In the genomic region with DNA sequence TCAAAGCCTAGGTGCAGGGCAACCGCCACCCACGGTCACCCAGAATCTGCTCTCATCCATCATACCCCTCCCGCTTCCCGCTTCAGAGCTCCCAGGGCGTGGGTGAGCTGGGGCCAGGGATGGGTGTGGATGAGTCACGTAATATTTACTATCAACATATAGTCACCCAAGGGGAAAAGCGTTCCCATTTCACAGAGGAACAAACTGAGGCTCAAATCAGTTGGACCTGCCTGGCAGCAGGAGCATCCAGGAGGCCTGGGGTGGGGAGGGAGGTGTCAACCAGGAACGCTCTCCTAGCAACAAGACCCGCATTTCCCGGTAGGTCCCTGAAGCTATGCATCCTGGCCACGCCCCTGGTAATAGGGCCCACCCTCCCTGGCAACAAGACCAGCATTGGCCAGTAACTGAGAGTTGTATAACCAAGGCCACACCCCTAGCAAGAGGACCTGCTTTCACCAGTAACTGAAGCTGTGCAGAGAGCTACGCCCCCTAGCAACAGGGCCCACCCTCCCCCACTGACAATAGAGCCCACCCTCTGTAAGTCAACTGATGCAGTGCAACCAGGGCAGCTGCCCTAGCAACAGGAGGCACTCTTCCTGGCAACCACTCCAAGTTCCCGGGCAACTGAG, we compare ENCODE assay signal across 9 cellular contexts. TPM values are rescaled to one million over a fixed set of nuclear protein-coding genes. Genes with fewer than 3 reads are reported as not detected.
DNase-seq lines count a peak whose midpoint lies in the region; FAIRE-seq and TF ChIP-seq lines count a peak whose summit lies in the region.
"Had no signal": no experiment of that assay in that cellular context is flagged by ENCODE, and none has a peak within 500 bp of the region (broad histone marks: within the 10 kb centered on the region; RNA-seq: fewer than 3 reads in every experiment).

No MANE protein-coding gene starts in this region.

- H3K4me1 Mint-ChIP-seq in activated naive CD4-positive, alpha-beta T cell treated with anti-CD3 and anti-CD28 coated beads for 36 hours (ENCODE audit: low read depth), result peaks cover 6% of the 10 kb centered on the region

- FAIRE-seq in RCC 7860 (lab: Jason Lieb, UNC), result no peak

- H3K27ac ChIP-seq in stomach, result no peak overlapping the region
- H3K27ac ChIP-seq: neutrophil had no signal

- DNase-seq in SIG-M5 treated with dmso at 0.1 percent for 504 hours (lab: John Stamatoyannopoulos, UW; ENCODE audit: unreplicated experiment) (peak; percentile 74), SIG-M5 (lab: John Stamatoyannopoulos, UW) (no peak), LHCN-M2 (ENCODE audit: low read depth) (peak; percentile 37), RCC 7860 (ENCODE audit: low spot score) (peak; percentile 19), fibroblast of pulmonary artery (ENCODE audit: low read depth) (peak; percentile 65), stomach (peak; percentile 53), activated gamma-delta T cell treated with Interleukin-2 at 50 U/mL for 16 hours (no peak)
- DNase-seq in activated naive CD4-positive, alpha-beta T cell treated with anti-CD3 and anti-CD28 coated beads for 36 hours, result no peak

- peaks cover 0 to 62% (median 40%) of the 10 kb centered on the region in 4 donors for H3K36me3 ChIP-seq in stomach

- no peak for TF ChIP-seq EP300 in stomach (IDR thresholded peaks at IDR 0.05)

- intact Hi-C loops in stomach (cut with DNase I; ENCODE audit: low total_unique reads), result no loop called here
- intact Hi-C loops in activated naive CD4-positive, alpha-beta T cell treated with anti-CD3 and anti-CD28 coated beads for 36 hours (cut with micrococcal nuclease), result no loop called here

- 57 to 92% (median 60%) methylated on average over 7 to 13 of the region's 13 CpGs for WGBS in stomach, 5 donors

- no peak overlapping the region for H3K4me3 Mint-ChIP-seq in activated naive CD4-positive, alpha-beta T cell treated with anti-CD3 and anti-CD28 coated beads for 36 hours

- TF ChIP-seq POLR2A in stomach (IDR thresholded peaks at IDR 0.05), result no peak

- no peak overlapping the region for H3K27ac Mint-ChIP-seq in activated naive CD4-positive, alpha-beta T cell treated with anti-CD3 and anti-CD28 coated beads for 36 hours

- H3K4me1 ChIP-seq in stomach, result peaks cover 6 to 37% (median 26%) of the 10 kb centered on the region in 4 donors

- CTCF ChIA-PET in activated naive CD4-positive, alpha-beta T cell treated with anti-CD3 and anti-CD28 coated beads for 36 hours (lab: Charles Lee), result interaction anchor here (0.6 kb wide), 1 partner anchor 32 kb away, joined by 3 read pairs; no protein-coding TSS in a partner anchor

- H3K9me3 ChIP-seq in stomach, result no peaks in the 10 kb centered on the region
- H3K9me3 ChIP-seq: neutrophil had no signal

- H3K36me3 Mint-ChIP-seq in activated naive CD4-positive, alpha-beta T cell treated with anti-CD3 and anti-CD28 coated beads for 36 hours (ENCODE audit: low read depth), result no peaks in the 10 kb centered on the region

- H3K9me3 Mint-ChIP-seq in activated naive CD4-positive, alpha-beta T cell treated with anti-CD3 and anti-CD28 coated beads for 36 hours, result no peaks in the 10 kb centered on the region

- H3K4me3 ChIP-seq in fibroblast of pulmonary artery (replicated peaks; ENCODE audit: low read depth, low read length), result no peak overlapping the region
- no peak overlapping the region for H3K4me3 ChIP-seq in stomach

- no peaks in the 10 kb centered on the region for H3K27me3 Mint-ChIP-seq in activated naive CD4-positive, alpha-beta T cell treated with anti-CD3 and anti-CD28 coated beads for 36 hours (ENCODE audit: low read depth)

- TF ChIP-seq CTCF in fibroblast of pulmonary artery (IDR thresholded peaks at IDR 0.05; ENCODE audit: low read length, missing control alignments), result no peak
- no peak for TF ChIP-seq CTCF in stomach (IDR thresholded peaks at IDR 0.05)

- no peaks in the 10 kb centered on the region for H3K27me3 ChIP-seq in stomach
- H3K27me3 ChIP-seq: neutrophil had no signal

RNA-seq across cellular contexts. Expression of a gene that starts 32.7 kb away (rescaled TPM):
- total RNA-seq in LHCN-M2 (2014; rRNA removed) (39.5 TPM in 2 replicates), stomach (10 to 100 TPM in 4 of 5 donors, 1 to 10 TPM in 1; 6.4 to 59.4 (median 25.3) TPM)
- 56.9 TPM for polyA plus RNA-seq in LHCN-M2 (2012)
- 10 to 100 TPM; 35.1 to 69.5 (median 57.7) TPM for polyA plus RNA-seq in stomach
- 10 to 100 TPM; 22.9 to 23.6 TPM for total RNA-seq in activated naive CD4-positive, alpha-beta T cell treated with anti-CD3 and anti-CD28 coated beads for 36 hours

RNA-seq across cellular contexts. Expression of a gene that starts 32.8 kb away (rescaled TPM):
- total RNA-seq in LHCN-M2 (2014; rRNA removed) (290 and 350 TPM in 2 replicates), stomach (100 to 1,000 TPM in 2 of 5 donors, 10 to 100 TPM in 3; 25.1 to 137 (median 87.9) TPM)
- polyA plus RNA-seq in LHCN-M2 (2012), result 274 TPM
- polyA plus RNA-seq in stomach, result 100 to 1,000 TPM; 103 to 174 (median 103) TPM
- 10 to 100 TPM; 53.7 to 56.8 TPM for total RNA-seq in activated naive CD4-positive, alpha-beta T cell treated with anti-CD3 and anti-CD28 coated beads for 36 hours

RNA-seq across cellular contexts. Expression of a gene that starts 42.3 kb away (rescaled TPM):
- total RNA-seq in LHCN-M2 (2014; rRNA removed), result 4.5 and 6.4 TPM in 2 replicates
- 2.7 TPM for polyA plus RNA-seq in LHCN-M2 (2012)
- total RNA-seq in stomach, result 10 to 100 TPM; 11.2 to 51.3 (median 27.8) TPM
- 10 to 100 TPM in 2 of 3 donors, 1 to 10 TPM in 1; 3.5 to 15.4 (median 10.2) TPM for polyA plus RNA-seq in stomach
- 1 to 10 TPM; 2.0 to 2.6 TPM for total RNA-seq in activated naive CD4-positive, alpha-beta T cell treated with anti-CD3 and anti-CD28 coated beads for 36 hours

RNA-seq across cellular contexts. Expression of a gene that starts 46.6 kb away (rescaled TPM):
- total RNA-seq in LHCN-M2 (2014; rRNA removed) (24.0 and 30.8 TPM in 2 replicates), stomach (10 to 100 TPM; 18.1 to 38.8 (median 27.2) TPM)
- 30.3 TPM for polyA plus RNA-seq in LHCN-M2 (2012)
- 10 to 100 TPM; 13.8 to 37.7 (median 26.0) TPM for polyA plus RNA-seq in stomach
- total RNA-seq in activated naive CD4-positive, alpha-beta T cell treated with anti-CD3 and anti-CD28 coated beads for 36 hours, result 10 to 100 TPM; 16.0 to 19.0 TPM

Comparison
In these comparisons a context has a peak if more than half of its experiments do, and no peak if none do; other contexts are left out.
1. DNase-seq: peak in SIG-M5 treated with dmso at 0.1 percent for 504 hours (single experiment), LHCN-M2 (single experiment), RCC 7860 (single experiment), fibroblast of pulmonary artery (single experiment) and stomach (single experiment); none in SIG-M5 (single experiment), activated naive CD4-positive, alpha-beta T cell treated with anti-CD3 and anti-CD28 coated beads for 36 hours (single experiment) and activated gamma-delta T cell treated with Interleukin-2 at 50 U/mL for 16 hours (single experiment).